Comparison of ENCODE assay signal across 10 cellular contexts in the genomic region with DNA sequence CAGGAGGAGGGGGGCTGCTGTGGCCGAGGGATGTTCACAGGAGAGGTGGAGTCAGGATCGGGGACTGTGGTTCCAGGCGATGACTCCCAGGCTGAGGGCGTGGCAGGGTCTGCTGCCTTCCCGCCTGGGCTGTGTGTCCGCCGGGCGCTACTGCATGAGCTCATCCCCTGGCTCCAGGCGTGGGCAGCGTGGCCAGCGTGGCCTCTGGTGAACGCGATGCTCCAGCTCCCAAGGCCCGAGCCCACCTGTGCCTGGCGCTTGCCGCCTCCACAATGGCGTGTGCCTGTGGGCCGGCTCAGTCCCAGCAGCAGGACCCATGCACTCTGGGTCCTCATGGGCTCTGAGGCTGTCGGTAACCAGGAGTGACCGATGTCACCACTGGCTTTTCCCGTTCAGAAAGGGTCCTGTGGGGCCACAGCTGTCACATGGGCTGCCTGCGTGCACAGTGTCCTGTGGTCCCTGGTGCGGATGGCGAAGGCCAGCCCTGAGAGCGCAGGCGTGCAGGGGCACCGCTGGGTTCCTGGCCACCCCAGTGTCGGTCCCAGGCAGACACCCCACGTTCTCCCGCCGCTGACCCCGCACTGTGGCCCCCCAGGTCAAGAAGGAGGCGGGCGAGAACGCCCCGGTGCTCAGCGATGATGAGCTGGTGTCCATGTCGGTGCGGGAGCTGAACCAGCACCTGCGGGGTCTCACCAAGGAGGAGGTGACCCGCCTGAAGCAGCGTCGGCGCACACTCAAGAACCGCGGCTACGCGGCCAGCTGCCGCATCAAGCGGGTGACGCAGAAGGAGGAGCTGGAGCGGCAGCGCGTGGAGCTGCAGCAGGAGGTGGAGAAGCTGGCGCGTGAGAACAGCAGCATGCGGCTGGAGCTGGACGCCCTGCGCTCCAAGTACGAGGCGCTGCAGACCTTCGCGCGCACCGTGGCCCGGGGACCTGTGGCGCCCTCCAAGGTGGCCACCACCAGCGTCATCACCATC. TPM values are rescaled to one million over a fixed set of nuclear protein-coding genes. Genes with fewer than 3 reads are reported as not detected.
DNase-seq lines count a peak whose midpoint lies in the region; FAIRE-seq and TF ChIP-seq lines count a peak whose summit lies in the region.
"Had no signal": no experiment of that assay in that cellular context is flagged by ENCODE, and none has a peak within 500 bp of the region (broad histone marks: within the 10 kb centered on the region; RNA-seq: fewer than 3 reads in every experiment).

No MANE protein-coding gene starts in this region.

- no peaks in the 10 kb centered on the region for H3K9me3 ChIP-seq in H1 (ENCODE audit: insufficient read depth in 2 of 2, low read depth in 1 of 2, low read length in 1 of 2)

- H2BK5ac ChIP-seq in H1 (ENCODE audit: low read depth, low read length), result 0 out of 2 replicates have a peak overlapping the region, but pooled peaks have one; percentile 8

- no peak for TF ChIP-seq POLR2A in H1 (IDR thresholded peaks at IDR 0.05; ENCODE audit: control extremely low read depth in 1 of 2, low read depth in 2 of 2, low read length in 2 of 2)

- DNase-seq in GM03348 (ENCODE audit: low spot score) (peak; percentile 49), H1 (ENCODE audit: low read depth in 1 of 2, low spot score in 2 of 2) (no peak), posterior vena cava (ENCODE audit: low spot score) (peak; percentile 94), NCI-H774 (lab: John Stamatoyannopoulos, UW) (no peak), NCI-H2029 treated with DMSO at 0.1 percent for 48 hours (lab: John Stamatoyannopoulos, UW) (no peak), middle frontal gyrus (ENCODE audit: extremely low spot score, low spot score) (no peak)
- DNase-seq: CD4-positive, CD25-positive, alpha-beta regulatory T cell; endodermal cell had no signal

- H4K5ac ChIP-seq in H1 (ENCODE audit: insufficient read length, low read depth, low read length), result no peak overlapping the region

- no peak overlapping the region for H2AK5ac ChIP-seq in H1 (ENCODE audit: low read depth, low read length)

- H3K18ac ChIP-seq in H1 (ENCODE audit: extremely low read depth, low read length), result no peak overlapping the region

- H2BK120ac ChIP-seq in H1 (replicated peaks; ENCODE audit: low read depth, low read length), result no peak overlapping the region

- TF ChIP-seq EP300 in H1 (IDR thresholded peaks at IDR 0.05; ENCODE audit: borderline replicate concordance in 1 of 2, low read depth in 2 of 2, low read length in 2 of 2), result no peak

- CTCF ChIA-PET in H1 (lab: Charles Lee; ENCODE audit: partially characterized antibody), result interaction anchor here (0.8 to 1.8 kb wide), 5 partner anchors 16 to 33 kb away, joined by 3 to 7 read pairs (median 4); a partner anchor contains a TSS

- H3K23me2 ChIP-seq in H1 (ENCODE audit: low read depth, low read length), result no peaks in the 10 kb centered on the region

- H4K8ac ChIP-seq in H1 (ENCODE audit: extremely low read depth, insufficient read depth, low read length), result no peak overlapping the region; the same call in 1 of the 2 replicates

- no peak overlapping the region for H3K27ac ChIP-seq in H1 (ENCODE audit: low read depth, low read length)
- H3K27ac ChIP-seq: parathyroid adenoma had no signal

- intact Hi-C loops in posterior vena cava (cut with DNase I), result no loop called here

- H3K79me1 ChIP-seq in H1 (ENCODE audit: low read depth, low read length), result peaks cover 6% of the 10 kb centered on the region; the same call in 1 of the 2 replicates

- peaks cover 9 to 23% (median 16%) of the 10 kb centered on the region in 4 experiments; a peak in 6 of 7 replicates for H3K4me1 ChIP-seq in H1 (replicated peaks in 1 of 4; ENCODE audit: control insufficient read depth in 3 of 4, insufficient read depth in 4 of 4, low read length in 3 of 4)

- 93% methylated on average over 60 of the region's 68 CpGs; no CpG with 5 or more reads in 1 of the 2 experiments for WGBS in H1 (ENCODE audit: extremely low coverage in 1 of 2, insufficient coverage in 1 of 2, insufficient read length in 1 of 2, insufficient replicate concordance in 2 of 2, low coverage in 1 of 2, low lambda C conversion rate in 2 of 2, missing lambda C conversion rate in 1 of 2), 2 experiments

- no peak overlapping the region for H3K14ac ChIP-seq in H1 (ENCODE audit: insufficient read length)

- no peak overlapping the region for H3K23ac ChIP-seq in H1 (ENCODE audit: insufficient read length)

- no peak overlapping the region for H2BK15ac ChIP-seq in H1 (ENCODE audit: low read length)

- H3K4ac ChIP-seq in H1 (replicated peaks; ENCODE audit: insufficient read length, low read depth, low read length), result no peak overlapping the region

- peaks cover 9 to 15% of the 10 kb centered on the region in 2 experiments for H4K20me1 ChIP-seq in H1 (replicated peaks in 1 of 2; ENCODE audit: control insufficient read depth in 1 of 2, insufficient read depth in 2 of 2, low read length in 2 of 2)

- no peak overlapping the region for H4K91ac ChIP-seq in H1 (replicated peaks; ENCODE audit: insufficient read length, low read length)

- peaks cover 0 to 17% (median 0%) of the 10 kb centered on the region in 4 experiments; a peak in 4 of 8 replicates for H3K36me3 ChIP-seq in H1 (ENCODE audit: control insufficient read depth in 2 of 4, insufficient read depth in 4 of 4, low read length in 3 of 4)

- no peak overlapping the region for H3K4me2 ChIP-seq in H1 (ENCODE audit: insufficient read depth in 1 of 2, low read depth in 2 of 2, low read length in 2 of 2)

- no peak overlapping the region for H2BK12ac ChIP-seq in H1 (ENCODE audit: low read depth, low read length)

- H3K56ac ChIP-seq in H1 (replicated peaks; ENCODE audit: insufficient read length, low read depth, low read length), result no peak overlapping the region

- H3K4me3 ChIP-seq in H1 (ENCODE audit: extremely low read depth in 1 of 4, insufficient read depth in 2 of 4, low read depth in 3 of 4, low read length in 4 of 4), result no peak overlapping the region

- peaks cover 0 to 37% of the 10 kb centered on the region in 2 experiments; a peak in 3 of 4 replicates for H3K79me2 ChIP-seq in H1 (ENCODE audit: control insufficient read depth in 1 of 2, insufficient read depth in 2 of 2, low read length in 2 of 2)

- POLR2A ChIA-PET in H1 (lab: Charles Lee; ENCODE audit: partially characterized antibody), result interaction anchor here (2.6 kb wide), 1 partner anchor 14 kb away, joined by 7 read pairs; no protein-coding TSS in a partner anchor

- no peak for TF ChIP-seq CTCF in H1 (IDR thresholded peaks at IDR 0.05; ENCODE audit: control extremely low read depth in 1 of 3, insufficient read depth in 1 of 3, low read depth in 1 of 3, low read length in 3 of 3)

- H3K27me3 ChIP-seq in H1 (replicated peaks in 1 of 4; ENCODE audit: control insufficient read depth in 3 of 4, extremely low read depth in 1 of 4, insufficient read depth in 3 of 4, low read length in 3 of 4), result no peaks in the 10 kb centered on the region

- no peak overlapping the region for H3K9ac ChIP-seq in H1 (replicated peaks in 1 of 4; ENCODE audit: extremely low read depth in 1 of 4, low read depth in 3 of 4, low read length in 3 of 4)
- H3K9ac ChIP-seq: parathyroid adenoma had no signal

- FAIRE-seq in H1 (lab: Jason Lieb, UNC), result no peak
- FAIRE-seq: keratinocyte had no signal

- no peak for TF ChIP-seq RAD21 in H1 (IDR thresholded peaks at IDR 0.05 in 1 of 2, conservative IDR thresholded peaks at IDR 0.05 in 1 of 2; ENCODE audit: low read depth in 2 of 2, low read length in 2 of 2)

- H2BK20ac ChIP-seq in H1 (ENCODE audit: low read length), result no peak overlapping the region

- no peak overlapping the region for H2AFZ ChIP-seq in H1 (ENCODE audit: low read length)
- H2AFZ ChIP-seq: parathyroid adenoma had no signal

RNA-seq across cellular contexts. Expression of a gene that starts 9.1 kb away (rescaled TPM):
- total RNA-seq in H1 (2021; fragmentation: NEBNext Ultra II Directional; extraction: Animal tissue kit (Norgen Biotek cat#: 25700)), result 16.8 and 17.3 TPM in 2 replicates
- polyA plus RNA-seq in H1 (2011; rRNA removed), result 5.5 and 6.9 TPM in 2 replicates
- 7.6 TPM for polyA plus RNA-seq in H1 (2011; cell fraction: cytosol; rRNA removed)
- 27.0 TPM for polyA plus RNA-seq in H1 (2011; cell fraction: nucleus; rRNA removed)
- 9.8 to 15.5 TPM (median 13.5 TPM) in 4 replicates for polyA plus RNA-seq in H1 (2012, experiment 1 of 2)
- polyA plus RNA-seq in H1 (2012, experiment 2 of 2), result 8.5 TPM
- polyA plus RNA-seq in H1 (2013, experiment 1 of 2), result 7.6 TPM
- polyA plus RNA-seq in H1 (2013, experiment 2 of 2), result 7.8 TPM
- polyA minus RNA-seq in H1 (2011; rRNA and poly(A)+ RNA removed), result 2.3 and 2.4 TPM in 2 replicates
- 8.1 TPM for polyA minus RNA-seq in H1 (2011; cell fraction: cytosol; rRNA and poly(A)+ RNA removed)
- 7.7 TPM for polyA minus RNA-seq in H1 (2011; cell fraction: nucleus; rRNA and poly(A)+ RNA removed)
- total RNA-seq in posterior vena cava, result 100 to 1,000 TPM in 1 of 2 donors, 10 to 100 TPM in 1; 49.4 to 138 TPM

RNA-seq across cellular contexts. Expression of a gene that starts 16.4 kb away (rescaled TPM):
- 1.5 and 1.8 TPM in 2 replicates for total RNA-seq in H1 (2021; fragmentation: NEBNext Ultra II Directional; extraction: Animal tissue kit (Norgen Biotek cat#: 25700))
- 2.1 and 3.0 TPM in 2 replicates for polyA plus RNA-seq in H1 (2011; rRNA removed)
- 2.0 TPM for polyA plus RNA-seq in H1 (2011; cell fraction: cytosol; rRNA removed)
- 11.1 TPM for polyA plus RNA-seq in H1 (2011; cell fraction: nucleus; rRNA removed)
- 1.0 to 1.7 TPM (median 1.3 TPM) in 4 replicates for polyA plus RNA-seq in H1 (2012, experiment 1 of 2)
- polyA plus RNA-seq in H1 (2012, experiment 2 of 2), result 0.89 TPM
- polyA plus RNA-seq in H1 (2013, experiment 1 of 2), result 1.6 TPM
- 1.3 TPM for polyA plus RNA-seq in H1 (2013, experiment 2 of 2)
- polyA minus RNA-seq in H1 (2011; rRNA and poly(A)+ RNA removed), result 1.5 and 2.9 TPM in 2 replicates
- polyA minus RNA-seq in H1 (2011; cell fraction: cytosol; rRNA and poly(A)+ RNA removed), result 2.5 TPM
- polyA minus RNA-seq in H1 (2011; cell fraction: nucleus; rRNA and poly(A)+ RNA removed), result 5.4 TPM
- not detected for total RNA-seq in posterior vena cava
- total RNA-seq: CD4-positive, CD25-positive, alpha-beta regulatory T cell had no signal

RNA-seq across cellular contexts. Expression of a gene that starts 30.2 kb away (rescaled TPM):
- total RNA-seq in H1 (2021; fragmentation: NEBNext Ultra II Directional; extraction: Animal tissue kit (Norgen Biotek cat#: 25700)), result 30.2 and 32.0 TPM in 2 replicates
- polyA plus RNA-seq in H1 (2011; rRNA removed), result 62.0 and 69.8 TPM in 2 replicates
- 85.4 TPM for polyA plus RNA-seq in H1 (2011; cell fraction: cytosol; rRNA removed)
- polyA plus RNA-seq in H1 (2011; cell fraction: nucleus; rRNA removed), result 57.2 TPM
- polyA plus RNA-seq in H1 (2012, experiment 1 of 2), result 36.8 to 57.3 TPM (median 50.2 TPM) in 4 replicates
- polyA plus RNA-seq in H1 (2012, experiment 2 of 2), result 57.9 TPM
- 21.9 TPM for polyA plus RNA-seq in H1 (2013, experiment 1 of 2)
- 20.0 TPM for polyA plus RNA-seq in H1 (2013, experiment 2 of 2)
- polyA minus RNA-seq in H1 (2011; rRNA and poly(A)+ RNA removed), result 10.6 and 11.2 TPM in 2 replicates
- polyA minus RNA-seq in H1 (2011; cell fraction: cytosol; rRNA and poly(A)+ RNA removed), result 13.8 TPM
- polyA minus RNA-seq in H1 (2011; cell fraction: nucleus; rRNA and poly(A)+ RNA removed), result 9.8 TPM
- total RNA-seq in posterior vena cava, result 10 to 100 TPM; 13.9 to 19.0 TPM

RNA-seq across cellular contexts. Expression of a gene that starts 35.4 kb away (rescaled TPM):
- 104 and 116 TPM in 2 replicates for total RNA-seq in H1 (2021; fragmentation: NEBNext Ultra II Directional; extraction: Animal tissue kit (Norgen Biotek cat#: 25700))
- 76.9 and 115 TPM in 2 replicates for polyA plus RNA-seq in H1 (2011; rRNA removed)
- polyA plus RNA-seq in H1 (2011; cell fraction: cytosol; rRNA removed), result 49.6 TPM
- polyA plus RNA-seq in H1 (2011; cell fraction: nucleus; rRNA removed), result 250 TPM
- polyA plus RNA-seq in H1 (2012, experiment 1 of 2), result 41.9 to 92.6 TPM (median 87.4 TPM) in 4 replicates
- polyA plus RNA-seq in H1 (2012, experiment 2 of 2), result 126 TPM
- 56.2 TPM for polyA plus RNA-seq in H1 (2013, experiment 1 of 2)
- 50.8 TPM for polyA plus RNA-seq in H1 (2013, experiment 2 of 2)
- 37.2 and 46.1 TPM in 2 replicates for polyA minus RNA-seq in H1 (2011; rRNA and poly(A)+ RNA removed)
- polyA minus RNA-seq in H1 (2011; cell fraction: cytosol; rRNA and poly(A)+ RNA removed), result 61.9 TPM
- 96.2 TPM for polyA minus RNA-seq in H1 (2011; cell fraction: nucleus; rRNA and poly(A)+ RNA removed)
- total RNA-seq in posterior vena cava, result 10 to 100 TPM; 50.3 to 55.1 TPM

Comparison
In these comparisons a context has a peak if more than half of its experiments do, and no peak if none do; other contexts are left out.
1. DNase-seq: peak in GM03348 (single experiment) and posterior vena cava (single experiment); none in H1 (0 of 2), NCI-H774 (single experiment), NCI-H2029 treated with DMSO at 0.1 percent for 48 hours (single experiment) and middle frontal gyrus (single experiment).